ENCODE assay signal across 1 cellular context in genomic region chr10:66604195-66604594, GRCh38.
TF ChIP-seq lines count a peak whose summit lies in the region.

No MANE protein-coding gene starts in this region.

TF ChIP-seq in SK-N-SH, 30 proteins besides CTCF, POLR2A, EP300 and RAD21 (continued from another document):
- no peak for TF ChIP-seq SMC3 (IDR thresholded peaks at IDR 0.05; ENCODE audit: low read depth, low read length)
- TF ChIP-seq EZH2phosphoT487 (IDR thresholded peaks at IDR 0.05; ENCODE audit: borderline replicate concordance, low read depth): no peak
- no peak for TF ChIP-seq CHD2 (IDR thresholded peaks at IDR 0.05; ENCODE audit: low read length, partially characterized antibody)
- TF ChIP-seq RXRA (IDR thresholded peaks at IDR 0.05; ENCODE audit: borderline replicate concordance, low read depth): no peak
- TF ChIP-seq, protein P1, sequence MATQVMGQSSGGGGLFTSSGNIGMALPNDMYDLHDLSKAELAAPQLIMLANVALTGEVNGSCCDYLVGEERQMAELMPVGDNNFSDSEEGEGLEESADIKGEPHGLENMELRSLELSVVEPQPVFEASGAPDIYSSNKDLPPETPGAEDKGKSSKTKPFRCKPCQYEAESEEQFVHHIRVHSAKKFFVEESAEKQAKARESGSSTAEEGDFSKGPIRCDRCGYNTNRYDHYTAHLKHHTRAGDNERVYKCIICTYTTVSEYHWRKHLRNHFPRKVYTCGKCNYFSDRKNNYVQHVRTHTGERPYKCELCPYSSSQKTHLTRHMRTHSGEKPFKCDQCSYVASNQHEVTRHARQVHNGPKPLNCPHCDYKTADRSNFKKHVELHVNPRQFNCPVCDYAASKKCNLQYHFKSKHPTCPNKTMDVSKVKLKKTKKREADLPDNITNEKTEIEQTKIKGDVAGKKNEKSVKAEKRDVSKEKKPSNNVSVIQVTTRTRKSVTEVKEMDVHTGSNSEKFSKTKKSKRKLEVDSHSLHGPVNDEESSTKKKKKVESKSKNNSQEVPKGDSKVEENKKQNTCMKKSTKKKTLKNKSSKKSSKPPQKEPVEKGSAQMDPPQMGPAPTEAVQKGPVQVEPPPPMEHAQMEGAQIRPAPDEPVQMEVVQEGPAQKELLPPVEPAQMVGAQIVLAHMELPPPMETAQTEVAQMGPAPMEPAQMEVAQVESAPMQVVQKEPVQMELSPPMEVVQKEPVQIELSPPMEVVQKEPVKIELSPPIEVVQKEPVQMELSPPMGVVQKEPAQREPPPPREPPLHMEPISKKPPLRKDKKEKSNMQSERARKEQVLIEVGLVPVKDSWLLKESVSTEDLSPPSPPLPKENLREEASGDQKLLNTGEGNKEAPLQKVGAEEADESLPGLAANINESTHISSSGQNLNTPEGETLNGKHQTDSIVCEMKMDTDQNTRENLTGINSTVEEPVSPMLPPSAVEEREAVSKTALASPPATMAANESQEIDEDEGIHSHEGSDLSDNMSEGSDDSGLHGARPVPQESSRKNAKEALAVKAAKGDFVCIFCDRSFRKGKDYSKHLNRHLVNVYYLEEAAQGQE (IDR thresholded peaks at IDR 0.05; ENCODE audit: low read depth, low read length): no peak
